Comparison of ENCODE assay signal across 1 cellular context in the genomic region with DNA sequence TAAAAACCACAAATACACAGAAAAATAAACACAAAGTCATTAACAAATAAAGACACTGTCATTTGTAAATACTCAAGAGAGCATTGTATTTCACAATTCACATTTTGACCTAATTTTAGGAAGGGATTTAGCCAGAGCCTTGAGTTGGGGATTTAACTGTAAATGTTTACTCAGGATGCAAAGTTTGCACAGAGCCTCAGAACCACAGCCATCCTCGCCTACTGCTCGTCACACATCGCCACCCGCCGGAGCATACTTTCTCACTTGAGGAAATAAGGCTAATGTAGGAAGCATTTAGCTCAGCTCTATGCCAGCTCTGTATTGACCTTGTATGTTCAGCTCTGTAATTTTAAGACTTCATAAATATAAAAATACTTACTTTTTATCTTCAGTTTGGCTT.
TF ChIP-seq lines count a peak whose summit lies in the region.

No MANE protein-coding gene starts in this region.

TF ChIP-seq in GM23338, 12 proteins besides CTCF, POLR2A, EP300 and RAD21 (continued from another document):
- TF ChIP-seq, protein P1, sequence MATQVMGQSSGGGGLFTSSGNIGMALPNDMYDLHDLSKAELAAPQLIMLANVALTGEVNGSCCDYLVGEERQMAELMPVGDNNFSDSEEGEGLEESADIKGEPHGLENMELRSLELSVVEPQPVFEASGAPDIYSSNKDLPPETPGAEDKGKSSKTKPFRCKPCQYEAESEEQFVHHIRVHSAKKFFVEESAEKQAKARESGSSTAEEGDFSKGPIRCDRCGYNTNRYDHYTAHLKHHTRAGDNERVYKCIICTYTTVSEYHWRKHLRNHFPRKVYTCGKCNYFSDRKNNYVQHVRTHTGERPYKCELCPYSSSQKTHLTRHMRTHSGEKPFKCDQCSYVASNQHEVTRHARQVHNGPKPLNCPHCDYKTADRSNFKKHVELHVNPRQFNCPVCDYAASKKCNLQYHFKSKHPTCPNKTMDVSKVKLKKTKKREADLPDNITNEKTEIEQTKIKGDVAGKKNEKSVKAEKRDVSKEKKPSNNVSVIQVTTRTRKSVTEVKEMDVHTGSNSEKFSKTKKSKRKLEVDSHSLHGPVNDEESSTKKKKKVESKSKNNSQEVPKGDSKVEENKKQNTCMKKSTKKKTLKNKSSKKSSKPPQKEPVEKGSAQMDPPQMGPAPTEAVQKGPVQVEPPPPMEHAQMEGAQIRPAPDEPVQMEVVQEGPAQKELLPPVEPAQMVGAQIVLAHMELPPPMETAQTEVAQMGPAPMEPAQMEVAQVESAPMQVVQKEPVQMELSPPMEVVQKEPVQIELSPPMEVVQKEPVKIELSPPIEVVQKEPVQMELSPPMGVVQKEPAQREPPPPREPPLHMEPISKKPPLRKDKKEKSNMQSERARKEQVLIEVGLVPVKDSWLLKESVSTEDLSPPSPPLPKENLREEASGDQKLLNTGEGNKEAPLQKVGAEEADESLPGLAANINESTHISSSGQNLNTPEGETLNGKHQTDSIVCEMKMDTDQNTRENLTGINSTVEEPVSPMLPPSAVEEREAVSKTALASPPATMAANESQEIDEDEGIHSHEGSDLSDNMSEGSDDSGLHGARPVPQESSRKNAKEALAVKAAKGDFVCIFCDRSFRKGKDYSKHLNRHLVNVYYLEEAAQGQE (IDR thresholded peaks at IDR 0.05; ENCODE audit: unreplicated experiment): no peak
- TF ChIP-seq, protein P2, sequence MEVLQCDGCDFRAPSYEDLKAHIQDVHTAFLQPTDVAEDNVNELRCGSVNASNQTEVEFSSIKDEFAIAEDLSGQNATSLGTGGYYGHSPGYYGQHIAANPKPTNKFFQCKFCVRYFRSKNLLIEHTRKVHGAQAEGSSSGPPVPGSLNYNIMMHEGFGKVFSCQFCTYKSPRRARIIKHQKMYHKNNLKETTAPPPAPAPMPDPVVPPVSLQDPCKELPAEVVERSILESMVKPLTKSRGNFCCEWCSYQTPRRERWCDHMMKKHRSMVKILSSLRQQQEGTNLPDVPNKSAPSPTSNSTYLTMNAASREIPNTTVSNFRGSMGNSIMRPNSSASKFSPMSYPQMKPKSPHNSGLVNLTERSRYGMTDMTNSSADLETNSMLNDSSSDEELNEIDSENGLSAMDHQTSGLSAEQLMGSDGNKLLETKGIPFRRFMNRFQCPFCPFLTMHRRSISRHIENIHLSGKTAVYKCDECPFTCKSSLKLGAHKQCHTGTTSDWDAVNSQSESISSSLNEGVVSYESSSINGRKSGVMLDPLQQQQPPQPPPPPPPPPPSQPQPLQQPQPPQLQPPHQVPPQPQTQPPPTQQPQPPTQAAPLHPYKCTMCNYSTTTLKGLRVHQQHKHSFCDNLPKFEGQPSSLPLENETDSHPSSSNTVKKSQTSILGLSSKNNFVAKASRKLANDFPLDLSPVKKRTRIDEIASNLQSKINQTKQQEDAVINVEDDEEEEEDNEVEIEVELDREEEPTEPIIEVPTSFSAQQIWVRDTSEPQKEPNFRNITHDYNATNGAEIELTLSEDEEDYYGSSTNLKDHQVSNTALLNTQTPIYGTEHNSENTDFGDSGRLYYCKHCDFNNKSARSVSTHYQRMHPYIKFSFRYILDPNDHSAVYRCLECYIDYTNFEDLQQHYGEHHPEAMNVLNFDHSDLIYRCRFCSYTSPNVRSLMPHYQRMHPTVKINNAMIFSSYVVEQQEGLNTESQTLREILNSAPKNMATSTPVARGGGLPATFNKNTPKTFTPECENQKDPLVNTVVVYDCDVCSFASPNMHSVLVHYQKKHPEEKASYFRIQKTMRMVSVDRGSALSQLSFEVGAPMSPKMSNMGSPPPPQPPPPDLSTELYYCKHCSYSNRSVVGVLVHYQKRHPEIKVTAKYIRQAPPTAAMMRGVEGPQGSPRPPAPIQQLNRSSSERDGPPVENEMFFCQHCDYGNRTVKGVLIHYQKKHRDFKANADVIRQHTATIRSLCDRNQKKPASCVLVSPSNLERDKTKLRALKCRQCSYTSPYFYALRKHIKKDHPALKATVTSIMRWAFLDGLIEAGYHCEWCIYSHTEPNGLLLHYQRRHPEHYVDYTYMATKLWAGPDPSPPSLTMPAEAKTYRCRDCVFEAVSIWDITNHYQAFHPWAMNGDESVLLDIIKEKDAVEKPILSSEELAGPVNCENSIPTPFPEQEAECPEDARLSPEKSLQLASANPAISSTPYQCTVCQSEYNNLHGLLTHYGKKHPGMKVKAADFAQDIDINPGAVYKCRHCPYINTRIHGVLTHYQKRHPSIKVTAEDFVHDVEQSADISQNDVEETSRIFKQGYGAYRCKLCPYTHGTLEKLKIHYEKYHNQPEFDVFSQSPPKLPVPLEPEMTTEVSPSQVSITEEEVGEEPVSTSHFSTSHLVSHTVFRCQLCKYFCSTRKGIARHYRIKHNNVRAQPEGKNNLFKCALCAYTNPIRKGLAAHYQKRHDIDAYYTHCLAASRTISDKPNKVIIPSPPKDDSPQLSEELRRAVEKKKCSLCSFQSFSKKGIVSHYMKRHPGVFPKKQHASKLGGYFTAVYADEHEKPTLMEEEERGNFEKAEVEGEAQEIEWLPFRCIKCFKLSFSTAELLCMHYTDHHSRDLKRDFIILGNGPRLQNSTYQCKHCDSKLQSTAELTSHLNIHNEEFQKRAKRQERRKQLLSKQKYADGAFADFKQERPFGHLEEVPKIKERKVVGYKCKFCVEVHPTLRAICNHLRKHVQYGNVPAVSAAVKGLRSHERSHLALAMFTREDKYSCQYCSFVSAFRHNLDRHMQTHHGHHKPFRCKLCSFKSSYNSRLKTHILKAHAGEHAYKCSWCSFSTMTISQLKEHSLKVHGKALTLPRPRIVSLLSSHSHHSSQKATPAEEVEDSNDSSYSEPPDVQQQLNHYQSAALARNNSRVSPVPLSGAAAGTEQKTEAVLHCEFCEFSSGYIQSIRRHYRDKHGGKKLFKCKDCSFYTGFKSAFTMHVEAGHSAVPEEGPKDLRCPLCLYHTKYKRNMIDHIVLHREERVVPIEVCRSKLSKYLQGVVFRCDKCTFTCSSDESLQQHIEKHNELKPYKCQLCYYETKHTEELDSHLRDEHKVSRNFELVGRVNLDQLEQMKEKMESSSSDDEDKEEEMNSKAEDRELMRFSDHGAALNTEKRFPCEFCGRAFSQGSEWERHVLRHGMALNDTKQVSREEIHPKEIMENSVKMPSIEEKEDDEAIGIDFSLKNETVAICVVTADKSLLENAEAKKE (CRISPR knock-in tag; IDR thresholded peaks at IDR 0.05): no peak
- TF ChIP-seq, protein P3, sequence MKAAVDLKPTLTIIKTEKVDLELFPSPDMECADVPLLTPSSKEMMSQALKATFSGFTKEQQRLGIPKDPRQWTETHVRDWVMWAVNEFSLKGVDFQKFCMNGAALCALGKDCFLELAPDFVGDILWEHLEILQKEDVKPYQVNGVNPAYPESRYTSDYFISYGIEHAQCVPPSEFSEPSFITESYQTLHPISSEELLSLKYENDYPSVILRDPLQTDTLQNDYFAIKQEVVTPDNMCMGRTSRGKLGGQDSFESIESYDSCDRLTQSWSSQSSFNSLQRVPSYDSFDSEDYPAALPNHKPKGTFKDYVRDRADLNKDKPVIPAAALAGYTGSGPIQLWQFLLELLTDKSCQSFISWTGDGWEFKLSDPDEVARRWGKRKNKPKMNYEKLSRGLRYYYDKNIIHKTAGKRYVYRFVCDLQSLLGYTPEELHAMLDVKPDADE (IDR thresholded peaks at IDR 0.05): no peak
- TF ChIP-seq CREB1 (CRISPR knock-in tag; IDR thresholded peaks at IDR 0.05; ENCODE audit: low read depth): no peak
- TF ChIP-seq EZH2 (IDR thresholded peaks at IDR 0.05; ENCODE audit: low read depth, unreplicated experiment): no peak
